ENCODE assay signal across 8 cellular contexts in genomic region chr9:128071475-128071874, GRCh38. TPM values are rescaled to one million over a fixed set of nuclear protein-coding genes. Genes with fewer than 3 reads are reported as not detected.
DNase-seq lines count a peak whose midpoint lies in the region; ATAC-seq and TF ChIP-seq lines count a peak whose summit lies in the region.
"Not testable (repeated sequence)": the region's sequence is repeated elsewhere in the genome, so short reads cannot be mapped to it uniquely, and the experiment has no call there.

No MANE protein-coding gene starts in this region.

- peaks cover 30% of the 10 kb centered on the region for H3K4me1 Mint-ChIP-seq in activated CD8-positive, alpha-beta memory T cell treated with anti-CD3 and anti-CD28 coated beads, Interleukin-2, amount 10 ng/mL, durations not matched to agents 7 days and 5 days
- H3K4me1 Mint-ChIP-seq in naive thymus-derived CD4-positive, alpha-beta T cell: peaks cover 34 to 55% (median 44%) of the 10 kb centered on the region in 7 donors

- H3K27me3 Mint-ChIP-seq in activated CD8-positive, alpha-beta memory T cell treated with anti-CD3 and anti-CD28 coated beads, Interleukin-2, amount 10 ng/mL, durations not matched to agents 7 days and 5 days; naive thymus-derived CD4-positive, alpha-beta T cell: not testable (repeated sequence)

- peak overlapping the region; percentile 96 for H3K27ac Mint-ChIP-seq in activated CD8-positive, alpha-beta memory T cell treated with anti-CD3 and anti-CD28 coated beads, Interleukin-2, amount 10 ng/mL, durations not matched to agents 7 days and 5 days
- peak overlapping the region; percentile 87 to 98 (median 92) for H3K27ac Mint-ChIP-seq in naive thymus-derived CD4-positive, alpha-beta T cell

- WGBS in spleen, 5 donors: 75 to 88% (median 78%) methylated on average over 12 of the region's 12 CpGs
- WGBS in urinary bladder: 85% methylated on average over 12 of the region's 12 CpGs

- peaks cover 23% of the 10 kb centered on the region for H3K36me3 Mint-ChIP-seq in activated CD8-positive, alpha-beta memory T cell treated with anti-CD3 and anti-CD28 coated beads, Interleukin-2, amount 10 ng/mL, durations not matched to agents 7 days and 5 days
- H3K36me3 Mint-ChIP-seq in naive thymus-derived CD4-positive, alpha-beta T cell: peaks cover 0 to 20% (median 0%) of the 10 kb centered on the region in 5 donors

- not testable (repeated sequence) for ATAC-seq in activated CD8-positive, alpha-beta memory T cell treated with anti-CD3 and anti-CD28 coated beads, Interleukin-2, amount 10 ng/mL, durations not matched to agents 7 days and 5 days; naive thymus-derived CD4-positive, alpha-beta T cell

- peaks cover 28% of the 10 kb centered on the region for H3F3A ChIP-seq in PC-9 (ENCODE audit: insufficient read depth, low read depth)

- not testable (repeated sequence) for H3K27me3 ChIP-seq in PC-9 (ENCODE audit: insufficient read depth, low read depth); breast epithelium; left ventricle myocardium inferior (ENCODE audit: low read depth); naive thymus-derived CD4-positive, alpha-beta T cell (ENCODE audit: control insufficient read depth in 2 of 2, insufficient read depth in 2 of 2, low read length in 2 of 2); spleen (replicated peaks in 1 of 7)

- H3K9me3 Mint-ChIP-seq in activated CD8-positive, alpha-beta memory T cell treated with anti-CD3 and anti-CD28 coated beads, Interleukin-2, amount 10 ng/mL, durations not matched to agents 7 days and 5 days (ENCODE audit: low read depth); naive thymus-derived CD4-positive, alpha-beta T cell: not testable (repeated sequence)

- BruUV-seq in PC-9 (replicated peaks; lab: Mats Ljungman, UMichigan): not testable (repeated sequence)

- intact Hi-C loops in PC-9 (cut with micrococcal nuclease; ENCODE audit: unreplicated experiment); breast epithelium (cut with DNase I; ENCODE audit: low total_unique reads); left ventricle myocardium inferior (cut with micrococcal nuclease); naive thymus-derived CD4-positive, alpha-beta T cell (cut with micrococcal nuclease); spleen (cut with DNase I; ENCODE audit: low total_unique reads): not testable (repeated sequence)

- not testable (repeated sequence) for H3K9me2 ChIP-seq in PC-9 (ENCODE audit: insufficient read depth)

- H3K9me3 ChIP-seq in PC-9 (ENCODE audit: insufficient read depth, low read depth); breast epithelium; left ventricle myocardium inferior (replicated peaks); naive thymus-derived CD4-positive, alpha-beta T cell (ENCODE audit: control insufficient read depth in 2 of 3, low read length in 3 of 3); spleen: not testable (repeated sequence)

- H3K4me3 Mint-ChIP-seq in activated CD8-positive, alpha-beta memory T cell treated with anti-CD3 and anti-CD28 coated beads, Interleukin-2, amount 10 ng/mL, durations not matched to agents 7 days and 5 days: peak overlapping the region; percentile 73
- H3K4me3 Mint-ChIP-seq in naive thymus-derived CD4-positive, alpha-beta T cell: peak overlapping the region in 8 of 10 donors; percentile 74 to 95 (median 86)

- H3K36me3 ChIP-seq in PC-9 (ENCODE audit: low read depth); breast epithelium; left ventricle myocardium inferior; naive thymus-derived CD4-positive, alpha-beta T cell (ENCODE audit: control insufficient read depth in 2 of 3, insufficient read depth in 3 of 3, low read length in 3 of 3); spleen; urinary bladder (ENCODE audit: insufficient read depth): not testable (repeated sequence)

- CTCF ChIA-PET in PC-9 (lab: Charles Lee): interaction anchor here (0.6 to 1.0 kb wide), 2 partner anchors 11 to 12 kb away, joined by 3 to 4 read pairs; no protein-coding TSS in a partner anchor
- CTCF ChIA-PET in activated CD8-positive, alpha-beta memory T cell treated with anti-CD3 and anti-CD28 coated beads, Interleukin-2, amount 10 ng/mL, durations not matched to agents 7 days and 5 days (lab: Charles Lee): interaction anchor here (0.9 to 2.0 kb wide), 7 partner anchors 12 to 129 kb away, joined by 3 to 13 read pairs (median 3); no protein-coding TSS in a partner anchor
- CTCF ChIA-PET in naive thymus-derived CD4-positive, alpha-beta T cell (lab: Charles Lee): interaction anchor here (0.6 to 2.2 kb wide), 6 partner anchors 18 to 1795 kb away, joined by 3 to 12 read pairs (median 4); no protein-coding TSS in a partner anchor

- not testable (repeated sequence) for H2AFZ ChIP-seq in PC-9

- peak overlapping the region; percentile 43 for H3K4me2 ChIP-seq in PC-9

- TF ChIP-seq CTCF in PC-9 (conservative IDR thresholded peaks at IDR 0.05); breast epithelium (IDR thresholded peaks at IDR 0.05); left ventricle myocardium inferior (IDR thresholded peaks at IDR 0.05; ENCODE audit: borderline replicate concordance); spleen (IDR thresholded peaks at IDR 0.05 in 8 of 11, conservative IDR thresholded peaks at IDR 0.05 in 3 of 11): not testable (repeated sequence)

- not testable (repeated sequence) for H4K20me1 ChIP-seq in PC-9 (ENCODE audit: insufficient read depth)

- not testable (repeated sequence) for DNase-seq in PC-9; activated CD8-positive, alpha-beta memory T cell treated with anti-CD3 and anti-CD28 coated beads, Interleukin-2, amount 10 ng/mL, durations not matched to agents 7 days and 5 days; breast epithelium (ENCODE audit: low spot score in 2 of 2); left ventricle myocardium inferior; naive thymus-derived CD4-positive, alpha-beta T cell; spleen

- TF ChIP-seq POLR2A in breast epithelium (IDR thresholded peaks at IDR 0.05); spleen (IDR thresholded peaks at IDR 0.05): not testable (repeated sequence)

- H3K4me1 ChIP-seq in PC-9 (replicated peaks; ENCODE audit: insufficient read depth): peaks cover 38% of the 10 kb centered on the region
- H3K4me1 ChIP-seq in breast epithelium: peaks cover 13 to 22% of the 10 kb centered on the region in 2 donors
- H3K4me1 ChIP-seq in left ventricle myocardium inferior: peaks cover 69% of the 10 kb centered on the region
- peaks cover 37 to 39% of the 10 kb centered on the region in 2 donors for H3K4me1 ChIP-seq in naive thymus-derived CD4-positive, alpha-beta T cell (ENCODE audit: control insufficient read depth in 2 of 2, insufficient read depth in 2 of 2, low read length in 2 of 2)
- peaks cover 52 to 88% (median 74%) of the 10 kb centered on the region in 6 donors for H3K4me1 ChIP-seq in spleen
- H3K4me1 ChIP-seq in urinary bladder (ENCODE audit: insufficient read depth): not testable (repeated sequence)

- H3K79me2 ChIP-seq in PC-9 (ENCODE audit: low read depth): peaks cover 74% of the 10 kb centered on the region

- H3K4me3 ChIP-seq in GM08714 (ENCODE audit: low read length) (peak overlapping the region; percentile 62; the same call in 1 of the 2 replicates), breast epithelium (peak overlapping the region in 1 of 3 donors; percentile 26), spleen (peak overlapping the region in 2 of 8 donors; percentile 7 to 96)
- not testable (repeated sequence) for H3K4me3 ChIP-seq in PC-9; left ventricle myocardium inferior; urinary bladder (ENCODE audit: low read depth, low read length)
- peak overlapping the region; percentile 39 for H3K4me3 ChIP-seq in naive thymus-derived CD4-positive, alpha-beta T cell (ENCODE audit: low read length)

- H3K27ac ChIP-seq in PC-9: peak overlapping the region; percentile 63
- peak overlapping the region; percentile 90 to 93 for H3K27ac ChIP-seq in breast epithelium
- peak overlapping the region; percentile 82 for H3K27ac ChIP-seq in left ventricle myocardium inferior (replicated peaks)
- H3K27ac ChIP-seq in naive thymus-derived CD4-positive, alpha-beta T cell (ENCODE audit: low read depth, low read length): peak overlapping the region; percentile 65
- peak overlapping the region; percentile 74 to 99 (median 91) for H3K27ac ChIP-seq in spleen
- peak overlapping the region; percentile 24 for H3K27ac ChIP-seq in urinary bladder (ENCODE audit: low read depth)

- POLR2A ChIA-PET in PC-9 (lab: Charles Lee; ENCODE audit: unreplicated experiment): interaction anchor here (1.1 kb wide), 1 partner anchor 23 kb away, joined by 5 read pairs; no protein-coding TSS in a partner anchor
- POLR2A ChIA-PET in naive thymus-derived CD4-positive, alpha-beta T cell (lab: Charles Lee): interaction anchor here (0.7 to 3.1 kb wide), 10 partner anchors 16 to 134 kb away, joined by 3 to 28 read pairs (median 4); partner anchors contain the start of gene DPM2

RNA-seq across cellular contexts. Expression of gene SLC25A25, which starts 3.4 kb away (rescaled TPM):
- 11.7 and 13.4 TPM in 2 replicates for total RNA-seq in PC-9 (2021)
- total RNA-seq in activated CD8-positive, alpha-beta memory T cell treated with anti-CD3 and anti-CD28 coated beads, Interleukin-2, amount 10 ng/mL, durations not matched to agents 7 days and 5 days: 10 to 100 TPM; 16.5 to 18.1 TPM
- 10 to 100 TPM; 27.2 to 43.9 (median 33.1) TPM for total RNA-seq in breast epithelium
- 5.4 TPM for total RNA-seq in left ventricle myocardium inferior
- 10 to 100 TPM; 12.4 to 26.3 (median 15.1) TPM for total RNA-seq in naive thymus-derived CD4-positive, alpha-beta T cell
- polyA plus RNA-seq in naive thymus-derived CD4-positive, alpha-beta T cell: 10 to 100 TPM in 1 of 2 donors, 1 to 10 TPM in 1; 8.4 to 14.7 TPM
- total RNA-seq in spleen: 10 to 100 TPM; 20.2 to 44.7 (median 26.0) TPM
- polyA plus RNA-seq in spleen: 10 to 100 TPM in 1 of 3 donors, 1 to 10 TPM in 2; 6.2 to 13.6 (median 6.5) TPM
- total RNA-seq in urinary bladder: 14.4 TPM
- polyA plus RNA-seq in urinary bladder: 23.1 TPM

RNA-seq across cellular contexts. Expression of gene NAIF1, which starts 4.4 kb away (rescaled TPM):
- total RNA-seq in PC-9 (2021) (16.1 and 17.3 TPM in 2 replicates), breast epithelium (10 to 100 TPM in 2 of 3 donors, 1 to 10 TPM in 1; 8.8 to 13.1 (median 11.9) TPM), left ventricle myocardium inferior (7.9 TPM), spleen (10 to 100 TPM in 6 of 7 donors, 1 to 10 TPM in 1; 9.3 to 14.3 (median 11.7) TPM), urinary bladder (6.9 TPM)
- total RNA-seq in activated CD8-positive, alpha-beta memory T cell treated with anti-CD3 and anti-CD28 coated beads, Interleukin-2, amount 10 ng/mL, durations not matched to agents 7 days and 5 days: 10 to 100 TPM; 13.8 to 16.7 TPM
- total RNA-seq in naive thymus-derived CD4-positive, alpha-beta T cell: 10 to 100 TPM; 10.7 to 13.3 (median 11.8) TPM
- polyA plus RNA-seq in naive thymus-derived CD4-positive, alpha-beta T cell: 10 to 100 TPM in 1 of 2 donors, 1 to 10 TPM in 1; 8.6 to 14.8 TPM
- polyA plus RNA-seq in spleen (10 to 100 TPM; 10.6 to 15.4 (median 10.8) TPM), urinary bladder (8.2 TPM)

RNA-seq across cellular contexts. Expression of gene PTGES2, which starts 56.1 kb away (rescaled TPM):
- total RNA-seq in PC-9 (2021) (95.2 and 124 TPM in 2 replicates), breast epithelium (10 to 100 TPM; 35.7 to 86.9 (median 55.0) TPM), left ventricle myocardium inferior (141 TPM), spleen (10 to 100 TPM; 45.2 to 66.6 (median 58.5) TPM), urinary bladder (21.1 TPM)
- 10 to 100 TPM; 51.0 to 56.4 TPM for total RNA-seq in activated CD8-positive, alpha-beta memory T cell treated with anti-CD3 and anti-CD28 coated beads, Interleukin-2, amount 10 ng/mL, durations not matched to agents 7 days and 5 days
- 10 to 100 TPM; 52.0 to 70.8 (median 61.3) TPM for total RNA-seq in naive thymus-derived CD4-positive, alpha-beta T cell
- 10 to 100 TPM; 32.3 to 36.1 TPM for polyA plus RNA-seq in naive thymus-derived CD4-positive, alpha-beta T cell
- polyA plus RNA-seq in spleen (10 to 100 TPM; 45.8 to 71.2 (median 54.0) TPM), urinary bladder (59.6 TPM)

Comparison
In these comparisons a context has a peak if more than half of its experiments do, and no peak if none do; other contexts are left out.
1. H3K27ac ChIP-seq: peak in every context shown above with its lines; median percentile 92 in breast epithelium; 91 in spleen; 82 in left ventricle myocardium inferior; 65 in naive thymus-derived CD4-positive, alpha-beta T cell; 63 in PC-9; 24 in urinary bladder.